8 cellular contexts compared by ENCODE assay signal in the genomic region with DNA sequence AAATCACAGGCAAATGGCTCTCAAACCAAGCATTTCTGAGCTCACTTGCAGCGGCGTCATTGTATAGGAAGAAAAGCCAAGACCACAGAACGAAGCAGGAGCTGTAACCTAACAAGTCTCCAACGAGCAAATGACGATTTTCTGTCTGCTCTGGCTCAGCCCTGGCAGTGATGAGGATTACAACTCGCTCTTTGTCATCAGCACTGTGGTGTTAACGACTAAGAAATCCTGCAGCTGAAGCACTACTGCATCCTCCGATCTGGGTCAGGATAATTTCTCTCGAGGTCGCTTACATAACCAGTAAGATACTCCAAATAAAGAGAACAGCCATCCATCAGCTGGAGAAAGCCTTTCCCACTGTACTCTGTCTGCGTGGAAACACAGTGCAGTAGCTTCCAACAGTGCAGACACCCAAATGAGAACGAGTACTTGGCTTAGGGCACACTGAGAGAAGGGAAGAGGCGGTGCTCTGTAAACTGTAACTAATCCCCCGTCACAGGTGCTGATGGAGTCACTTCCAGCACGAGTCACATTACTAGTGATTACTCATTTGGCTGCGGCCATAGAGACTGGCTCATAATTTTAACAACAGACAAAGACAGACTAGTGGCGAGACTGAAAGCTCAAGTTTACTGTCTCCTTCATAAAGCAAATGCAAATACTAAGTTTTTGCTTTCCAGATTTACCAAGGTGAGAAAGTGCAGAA.
A peak's percentile ranks its signal among the peaks of the same experiment; 100 is the strongest.
DNase-seq lines count a peak whose midpoint lies in the region; ATAC-seq and TF ChIP-seq lines count a peak whose summit lies in the region.

No MANE protein-coding gene starts in this region.

- CTCF ChIA-PET in activated CD4-positive, alpha-beta T cell treated with anti-CD3 and anti-CD28 coated beads for 36 hours (lab: Charles Lee): interaction anchor here (0.7 to 2.4 kb wide), 14 partner anchors 11 to 451 kb away, joined by 3 to 13 read pairs (median 4); no protein-coding TSS in a partner anchor

- H3K27ac Mint-ChIP-seq in activated CD4-positive, alpha-beta T cell treated with anti-CD3 and anti-CD28 coated beads for 36 hours: peak overlapping the region; percentile 99

- peak overlapping the region; percentile 83 for H3K4me3 ChIP-seq in coronary artery

- ATAC-seq in GM19025 (IDR thresholded peaks at IDR 0.05; ENCODE audit: low read depth, unreplicated experiment) (peak; percentile 98), HG03342 (IDR thresholded peaks at IDR 0.05; ENCODE audit: unreplicated experiment) (peak; percentile 92)
- ATAC-seq in activated CD4-positive, alpha-beta T cell treated with anti-CD3 and anti-CD28 coated beads for 36 hours: peak; percentile 91

- POLR2A ChIA-PET in activated CD4-positive, alpha-beta T cell treated with anti-CD3 and anti-CD28 coated beads for 36 hours (lab: Charles Lee): interaction anchor here (0.5 to 3.0 kb wide), 13 partner anchors 10 to 587 kb away, joined by 3 to 12 read pairs (median 3); no protein-coding TSS in a partner anchor

- peaks cover 21% of the 10 kb centered on the region for H3K4me1 Mint-ChIP-seq in activated CD4-positive, alpha-beta T cell treated with anti-CD3 and anti-CD28 coated beads for 36 hours

- H3K27ac ChIP-seq in coronary artery: peak overlapping the region; percentile 83 to 96

- peak; percentile 90 for DNase-seq in Ammon's horn (ENCODE audit: low spot score)
- peak; percentile 70 to 88 for DNase-seq in NCI-H446 (lab: John Stamatoyannopoulos, UW)
- peak; percentile 86 for DNase-seq in activated CD4-positive, alpha-beta T cell treated with anti-CD3 and anti-CD28 coated beads for 36 hours
- DNase-seq in coronary artery (ENCODE audit: low spot score): peak; percentile 93
- peak; percentile 97 for DNase-seq in left kidney (ENCODE audit: low read depth, low spot score)
- peak; percentile 71 for DNase-seq in stimulated activated CD4-positive, alpha-beta T cell treated with anti-CD3 and anti-CD28 coated beads, Interleukin-2, amount 100 ng/mL, for 4 hours (ENCODE audit: low read depth)

- no peak for TF ChIP-seq CTCF in coronary artery (IDR thresholded peaks at IDR 0.05)

- H3K27me3 Mint-ChIP-seq in activated CD4-positive, alpha-beta T cell treated with anti-CD3 and anti-CD28 coated beads for 36 hours: no peaks in the 10 kb centered on the region

- H3K9me3 Mint-ChIP-seq in activated CD4-positive, alpha-beta T cell treated with anti-CD3 and anti-CD28 coated beads for 36 hours (ENCODE audit: low read depth): no peaks in the 10 kb centered on the region

- intact Hi-C loops in activated CD4-positive, alpha-beta T cell treated with anti-CD3 and anti-CD28 coated beads for 36 hours (cut with DNase I, micrococcal nuclease): loop anchor here (1.0 to 10.0 kb wide), 24 partner anchors 32 to 1218 kb away; a partner anchor contains a TSS

- peaks cover 12% of the 10 kb centered on the region for H3K36me3 Mint-ChIP-seq in activated CD4-positive, alpha-beta T cell treated with anti-CD3 and anti-CD28 coated beads for 36 hours (ENCODE audit: low read depth)

- peak overlapping the region; percentile 94 for H3K4me3 Mint-ChIP-seq in activated CD4-positive, alpha-beta T cell treated with anti-CD3 and anti-CD28 coated beads for 36 hours

Comparison
In these comparisons a context has a peak if more than half of its experiments do, and no peak if none do; other contexts are left out.
1. Peak in every context shown above with its lines: DNase-seq, ATAC-seq, H3K4me3 ChIP-seq and H3K27ac ChIP-seq.